Comparison of ENCODE assay signal across 1 cellular context in genomic region chr1:156214024-156214748, GRCh38.
TF ChIP-seq lines count a peak whose summit lies in the region.

No MANE protein-coding gene starts in this region.

TF ChIP-seq in HEK293, 187 proteins besides CTCF, POLR2A, EP300 and RAD21 (continued from another document):
- TF ChIP-seq TSHZ1 (tag by site-specific recombination; IDR thresholded peaks at IDR 0.05; ENCODE audit: borderline replicate concordance), result no peak
- 0 out of 2 replicates have a peak, but pooled peaks have one; percentile 24 for TF ChIP-seq ZNF629 (tag by site-specific recombination; IDR thresholded peaks at IDR 0.05)
- TF ChIP-seq GLIS2 (tag by site-specific recombination; IDR thresholded peaks at IDR 0.05), result no peak
- TF ChIP-seq ZNF16 (tag by site-specific recombination; IDR thresholded peaks at IDR 0.05; ENCODE audit: low read depth), result no peak
- TF ChIP-seq ZFP37 (tag by site-specific recombination; IDR thresholded peaks at IDR 0.05), result no peak
- peak; percentile 75 for TF ChIP-seq SP7 (tag by site-specific recombination; IDR thresholded peaks at IDR 0.05)
- peak; percentile 38 for TF ChIP-seq ZNF366 (tag by site-specific recombination; conservative IDR thresholded peaks at IDR 0.05)
